ENCODE assay signal across 31 cellular contexts in the genomic region with DNA sequence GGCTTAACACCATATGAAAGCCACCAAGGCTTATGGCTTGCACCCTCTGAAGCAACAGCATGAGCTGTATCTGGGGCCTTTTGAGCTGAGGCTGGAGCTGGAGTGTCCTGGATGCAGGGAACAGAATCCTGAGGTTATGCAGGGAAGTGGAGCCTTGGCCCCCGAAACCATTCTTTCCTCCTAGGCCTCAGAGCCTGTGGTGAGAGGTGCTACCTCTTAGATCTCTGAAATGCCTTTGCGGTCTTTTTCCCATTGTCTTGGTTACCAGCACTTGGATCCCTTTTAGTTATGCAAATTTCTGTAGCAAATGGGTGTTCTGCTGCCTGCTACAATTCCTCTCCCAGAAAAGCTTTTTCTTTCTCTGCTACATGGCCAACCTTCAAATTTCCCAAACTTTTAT.
"Had no signal": no experiment of that assay in that cellular context is flagged by ENCODE, and none has a peak within 500 bp of the region (broad histone marks: within the 10 kb centered on the region; RNA-seq: fewer than 3 reads in every experiment).

No MANE protein-coding gene starts in this region.

- ATAC-seq: activated naive CD4-positive, alpha-beta T cell treated with anti-CD3 and anti-CD28 coated beads, Interleukin-2, amount 50 U/mL, for 72 hours; activated T-cell treated with anti-CD3 and anti-CD28 coated beads, Interleukin-2, amount 50 U/mL, for 72 hours; foreskin keratinocyte; gastrocnemius medialis; heart left ventricle had no signal

- H3K27ac ChIP-seq: ascending aorta, breast epithelium, cardiac muscle cell, coronary artery, dorsolateral prefrontal cortex, esophagus muscularis mucosa, foreskin keratinocyte, gastrocnemius medialis, heart left ventricle had no signal

- DNase-seq: activated CD4-positive, alpha-beta memory T cell treated with anti-CD3 and anti-CD28 coated beads, Interleukin-2, amount 10 ng/mL, durations not matched to agents 7 days and 5 days; activated CD4-positive, alpha-beta T cell treated with anti-CD3 and anti-CD28 coated beads for 1 hour; activated CD4-positive, alpha-beta T cell treated with anti-CD3 and anti-CD28 coated beads for 4 hours; activated CD4-positive, alpha-beta T cell treated with anti-CD3 and anti-CD28 coated beads, Interleukin-2, amount 10 ng/mL, durations not matched to agents 7 days and 5 days; activated CD4-positive, alpha-beta T cell treated with anti-CD3 and anti-CD28 coated beads, Interleukin-2, amount 50 U/mL, for 4 hours; activated CD8-positive, alpha-beta memory T cell treated with anti-CD3 and anti-CD28 coated beads, Interleukin-2, amount 50 U/mL, for 48 hours; activated gamma-delta T cell; activated naive CD4-positive, alpha-beta T cell; activated naive CD4-positive, alpha-beta T cell treated with anti-CD3 and anti-CD28 coated beads, Interleukin-2, amount 10 ng/mL, durations not matched to agents 7 days and 5 days; activated naive CD8-positive, alpha-beta T cell treated with anti-CD3 and anti-CD28 coated beads, Interleukin-2, amount 10 ng/mL, durations not matched to agents 7 days and 5 days; activated T-cell treated with anti-CD3 and anti-CD28 coated beads for 4 hours; activated T-cell treated with anti-CD3 and anti-CD28 coated beads, Interleukin-2, amount 50 U/mL, for 24 hours; activated T-cell treated with anti-CD3 and anti-CD28 coated beads, Interleukin-2, amount 50 U/mL, for 72 hours; central memory CD4-positive, alpha-beta T cell; dorsolateral prefrontal cortex; effector memory CD4-positive, alpha-beta T cell; endodermal cell; erythroblast; foreskin keratinocyte; gastrocnemius medialis; glutamatergic neuron; heart left ventricle; T-helper 2 cell had no signal

- H3K27me3 ChIP-seq: ascending aorta, breast epithelium, cardiac muscle cell, dorsolateral prefrontal cortex, gastrocnemius medialis, heart left ventricle had no signal

- H3K4me3 Mint-ChIP-seq: activated CD4-positive, alpha-beta memory T cell treated with anti-CD3 and anti-CD28 coated beads, Interleukin-2, amount 10 ng/mL, durations not matched to agents 7 days and 5 days; activated CD4-positive, alpha-beta T cell treated with anti-CD3 and anti-CD28 coated beads, Interleukin-2, amount 10 ng/mL, durations not matched to agents 7 days and 5 days; activated naive CD4-positive, alpha-beta T cell treated with anti-CD3 and anti-CD28 coated beads, Interleukin-2, amount 10 ng/mL, durations not matched to agents 7 days and 5 days; activated naive CD8-positive, alpha-beta T cell treated with anti-CD3 and anti-CD28 coated beads, Interleukin-2, amount 10 ng/mL, durations not matched to agents 7 days and 5 days; activated T-cell treated with anti-CD3 and anti-CD28 coated beads, Interleukin-2, amount 50 U/mL, for 24 hours; activated T-cell treated with anti-CD3 and anti-CD28 coated beads, Interleukin-2, amount 50 U/mL, for 72 hours; brain; dendritic cell treated with granulocyte-macrophage colony-stimulating factor and Interleukin-4, amounts not matched to agents 40 ng/mL and 50 ng/mL, for 4 days; endodermal cell had no signal

- H3K4me1 Mint-ChIP-seq: activated CD4-positive, alpha-beta memory T cell treated with anti-CD3 and anti-CD28 coated beads, Interleukin-2, amount 10 ng/mL, durations not matched to agents 7 days and 5 days; activated CD4-positive, alpha-beta T cell treated with anti-CD3 and anti-CD28 coated beads, Interleukin-2, amount 10 ng/mL, durations not matched to agents 7 days and 5 days; activated naive CD4-positive, alpha-beta T cell treated with anti-CD3 and anti-CD28 coated beads, Interleukin-2, amount 10 ng/mL, durations not matched to agents 7 days and 5 days; activated naive CD8-positive, alpha-beta T cell treated with anti-CD3 and anti-CD28 coated beads, Interleukin-2, amount 10 ng/mL, durations not matched to agents 7 days and 5 days; brain; endodermal cell had no signal

- H3K36me3 ChIP-seq: ascending aorta, breast epithelium, cardiac muscle cell, esophagus muscularis mucosa, gastrocnemius medialis, heart left ventricle had no signal

- H3K27ac Mint-ChIP-seq: activated CD4-positive, alpha-beta memory T cell treated with anti-CD3 and anti-CD28 coated beads, Interleukin-2, amount 10 ng/mL, durations not matched to agents 7 days and 5 days; activated CD4-positive, alpha-beta T cell treated with anti-CD3 and anti-CD28 coated beads, Interleukin-2, amount 10 ng/mL, durations not matched to agents 7 days and 5 days; activated naive CD4-positive, alpha-beta T cell treated with anti-CD3 and anti-CD28 coated beads, Interleukin-2, amount 10 ng/mL, durations not matched to agents 7 days and 5 days; activated naive CD4-positive, alpha-beta T cell treated with anti-CD3 and anti-CD28 coated beads, Interleukin-2, amount 50 U/mL, for 72 hours; activated naive CD8-positive, alpha-beta T cell treated with anti-CD3 and anti-CD28 coated beads, Interleukin-2, amount 10 ng/mL, durations not matched to agents 7 days and 5 days; activated T-cell treated with anti-CD3 and anti-CD28 coated beads, Interleukin-2, amount 50 U/mL, for 24 hours; activated T-cell treated with anti-CD3 and anti-CD28 coated beads, Interleukin-2, amount 50 U/mL, for 72 hours; brain; dendritic cell treated with granulocyte-macrophage colony-stimulating factor and Interleukin-4, amounts not matched to agents 40 ng/mL and 50 ng/mL, for 4 days; endodermal cell had no signal

- H3K4me3 ChIP-seq: ascending aorta, breast epithelium, cardiac muscle cell, coronary artery, dorsolateral prefrontal cortex, esophagus muscularis mucosa, gastrocnemius medialis, heart left ventricle had no signal

- H3K4me1 ChIP-seq: ascending aorta, breast epithelium, esophagus muscularis mucosa, foreskin keratinocyte, gastrocnemius medialis, heart left ventricle had no signal
